10 cellular contexts compared by ENCODE assay signal in the genomic region with DNA sequence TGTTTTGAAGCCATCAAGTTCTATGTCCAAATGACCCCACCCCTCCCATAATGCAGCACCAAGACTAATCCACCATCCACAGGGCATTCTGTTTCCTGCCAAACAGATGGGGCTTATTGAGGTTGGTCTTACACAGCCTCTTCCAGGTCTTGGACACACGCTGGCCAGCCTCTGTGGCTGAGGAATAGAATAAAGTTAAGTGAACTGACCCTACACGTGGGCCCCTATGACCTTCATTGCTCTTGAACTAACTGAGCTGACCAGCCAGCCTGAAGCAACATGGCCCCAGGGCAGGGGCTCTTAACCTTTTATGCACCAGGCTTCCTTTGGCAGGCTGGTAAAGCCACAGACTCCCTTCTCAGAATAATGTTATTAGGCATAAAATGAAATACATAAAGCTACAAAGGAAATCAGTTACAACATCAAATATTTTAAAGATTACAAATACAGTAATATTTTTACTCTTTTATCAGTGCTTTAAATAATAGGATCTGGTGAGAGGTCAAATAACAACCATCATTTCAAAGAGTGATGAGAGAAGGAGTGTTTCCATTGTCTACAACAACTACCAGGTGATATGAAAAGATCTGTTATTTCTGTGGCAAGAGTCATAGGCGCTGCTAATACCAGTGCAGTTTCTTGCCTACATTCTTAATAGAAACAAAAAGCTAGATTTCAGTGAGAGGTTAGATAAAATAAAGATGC.
DNase-seq lines count a peak whose midpoint lies in the region; ATAC-seq and TF ChIP-seq lines count a peak whose summit lies in the region.
"Had no signal": no experiment of that assay in that cellular context is flagged by ENCODE, and none has a peak within 500 bp of the region (broad histone marks: within the 10 kb centered on the region; RNA-seq: fewer than 3 reads in every experiment).

No MANE protein-coding gene starts in this region.

- 75% methylated on average over 3 of the region's 3 CpGs for WGBS in hepatocyte (ENCODE audit: low lambda C conversion rate, missing lambda C conversion rate)

- peaks cover 11% of the 10 kb centered on the region for H3K4me1 Mint-ChIP-seq in activated CD4-positive, alpha-beta memory T cell treated with anti-CD3 and anti-CD28 coated beads, Interleukin-2, amount 10 ng/mL, durations not matched to agents 7 days and 5 days

- H3K4me3 ChIP-seq in hepatocyte: no peak overlapping the region
- peak overlapping the region; percentile 34 to 54 for H3K4me3 ChIP-seq in stomach smooth muscle (ENCODE audit: low read length in 2 of 2)
- H3K4me3 ChIP-seq in HAP-1: no peak overlapping the region

- peak overlapping the region in 1 of 2 donors; percentile 28 for H3K9ac ChIP-seq in stomach smooth muscle (ENCODE audit: low read length in 2 of 2)
- H3K9ac ChIP-seq: KMS-11 had no signal

- H3K36me3 Mint-ChIP-seq in activated CD4-positive, alpha-beta memory T cell treated with anti-CD3 and anti-CD28 coated beads, Interleukin-2, amount 10 ng/mL, durations not matched to agents 7 days and 5 days (ENCODE audit: low read depth): no peaks in the 10 kb centered on the region

- CTCF ChIA-PET in activated CD4-positive, alpha-beta memory T cell treated with anti-CD3 and anti-CD28 coated beads, Interleukin-2, amount 10 ng/mL, durations not matched to agents 7 days and 5 days (lab: Charles Lee): no interaction called here

- no peaks in the 10 kb centered on the region for H3K79me2 ChIP-seq in hepatocyte

- DNase-seq in HCEC 1CT (peak; percentile 34), hepatocyte (ENCODE audit: low spot score) (no peak), DMS114 treated with DMSO at 0.1 percent for 48 hours (lab: John Stamatoyannopoulos, UW; ENCODE audit: unreplicated experiment) (no peak), HAP-1 (ENCODE audit: low spot score in 2 of 2) (no peak)
- DNase-seq in activated CD4-positive, alpha-beta memory T cell treated with anti-CD3 and anti-CD28 coated beads, Interleukin-2, amount 10 ng/mL, durations not matched to agents 7 days and 5 days: no peak
- DNase-seq: activated CD8-positive, alpha-beta memory T cell treated with anti-CD3 and anti-CD28 coated beads, Interleukin-2, amount 50 U/mL, for 48 hours had no signal

- H3K36me3 ChIP-seq in hepatocyte (replicated peaks; ENCODE audit: insufficient read depth, low read depth) (no peaks in the 10 kb centered on the region), stomach smooth muscle (ENCODE audit: control insufficient read depth in 2 of 2, insufficient read depth in 2 of 2, low read length in 2 of 2) (no peaks in the 10 kb centered on the region), HAP-1 (replicated peaks) (no peaks in the 10 kb centered on the region)

- peaks cover 5% of the 10 kb centered on the region for H3K9me3 Mint-ChIP-seq in activated CD4-positive, alpha-beta memory T cell treated with anti-CD3 and anti-CD28 coated beads, Interleukin-2, amount 10 ng/mL, durations not matched to agents 7 days and 5 days

- peaks cover 2% of the 10 kb centered on the region for H3K27me3 Mint-ChIP-seq in activated CD4-positive, alpha-beta memory T cell treated with anti-CD3 and anti-CD28 coated beads, Interleukin-2, amount 10 ng/mL, durations not matched to agents 7 days and 5 days

- in situ Hi-C loops in HAP-1 (cut with MboI; ENCODE audit: low sequenced_read_pairs): no loop called here

- H3K4me3 Mint-ChIP-seq in activated CD4-positive, alpha-beta memory T cell treated with anti-CD3 and anti-CD28 coated beads, Interleukin-2, amount 10 ng/mL, durations not matched to agents 7 days and 5 days: no peak overlapping the region
- H3K4me3 Mint-ChIP-seq: neural crest cell had no signal

- peak overlapping the region; percentile 49 for H2AFZ ChIP-seq in hepatocyte

- TF ChIP-seq CTCF in hepatocyte (IDR thresholded peaks at IDR 0.05; ENCODE audit: poor library complexity): no peak

- peak overlapping the region; percentile 50 for H3K27ac Mint-ChIP-seq in activated CD4-positive, alpha-beta memory T cell treated with anti-CD3 and anti-CD28 coated beads, Interleukin-2, amount 10 ng/mL, durations not matched to agents 7 days and 5 days

- no peak for ATAC-seq in GM21360 (IDR thresholded peaks at IDR 0.05; ENCODE audit: unreplicated experiment)

- no peaks in the 10 kb centered on the region for H3K9me2 ChIP-seq in hepatocyte (replicated peaks; ENCODE audit: insufficient read depth)

- H3K4me1 ChIP-seq in hepatocyte (ENCODE audit: insufficient read depth) (peaks cover 7% of the 10 kb centered on the region), stomach smooth muscle (ENCODE audit: control insufficient read depth, insufficient read depth, low read length) (peaks cover 25% of the 10 kb centered on the region), HAP-1 (no peaks in the 10 kb centered on the region)

- no peaks in the 10 kb centered on the region for H4K20me1 ChIP-seq in hepatocyte (ENCODE audit: insufficient read depth, poor library complexity, severe bottlenecking)

- H3K9me3 ChIP-seq in hepatocyte (ENCODE audit: low read depth) (no peaks in the 10 kb centered on the region), stomach smooth muscle (ENCODE audit: control insufficient read depth in 2 of 2, low read length in 2 of 2) (no peaks in the 10 kb centered on the region), HAP-1 (no peaks in the 10 kb centered on the region)

- H3K27me3 ChIP-seq in hepatocyte (no peaks in the 10 kb centered on the region), stomach smooth muscle (ENCODE audit: control insufficient read depth in 1 of 2, insufficient read depth in 2 of 2, low read length in 2 of 2) (no peaks in the 10 kb centered on the region), HAP-1 (ENCODE audit: low read depth) (no peaks in the 10 kb centered on the region)

- peak overlapping the region; percentile 34 for H3K27ac ChIP-seq in hepatocyte
- peak overlapping the region; percentile 80 for H3K27ac ChIP-seq in stomach smooth muscle (ENCODE audit: low read length)
- H3K27ac ChIP-seq: KMS-11 had no signal

- POLR2A ChIA-PET in activated CD4-positive, alpha-beta memory T cell treated with anti-CD3 and anti-CD28 coated beads, Interleukin-2, amount 10 ng/mL, durations not matched to agents 7 days and 5 days (lab: Charles Lee): no interaction called here

- H3K4me2 ChIP-seq in hepatocyte: no peak overlapping the region
- H3K4me2 ChIP-seq: KMS-11 had no signal

Comparison
In these comparisons a context has a peak if more than half of its experiments do, and no peak if none do; other contexts are left out.
1. H3K4me3 ChIP-seq: peak in stomach smooth muscle (2 of 2); none in hepatocyte (single experiment) and HAP-1 (single experiment).